In the genomic region with DNA sequence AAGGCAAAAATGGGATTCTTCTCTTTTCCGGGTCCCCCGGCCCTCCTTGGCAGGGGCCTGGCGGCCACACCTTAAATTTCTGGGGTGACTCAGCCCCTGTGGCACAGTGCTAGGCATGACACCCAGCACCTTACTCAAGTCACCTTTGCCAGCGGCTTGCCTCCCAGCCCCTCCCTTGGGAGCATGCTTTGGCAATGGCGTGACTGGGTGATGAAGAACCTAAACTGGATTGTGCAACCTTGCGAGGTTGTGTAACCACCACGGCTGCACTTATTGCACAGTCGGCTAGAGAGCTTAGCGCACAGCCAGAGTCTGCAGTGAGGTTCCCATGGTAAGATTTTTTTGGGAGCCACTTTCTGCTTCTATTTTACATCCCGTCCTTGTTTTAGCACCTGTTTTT, we compare ENCODE assay signal across 11 cellular contexts. TPM values are rescaled to one million over a fixed set of nuclear protein-coding genes. Genes with fewer than 3 reads are reported as not detected.
DNase-seq lines count a peak whose midpoint lies in the region; ATAC-seq and TF ChIP-seq lines count a peak whose summit lies in the region.
"Had no signal": no experiment of that assay in that cellular context is flagged by ENCODE, and none has a peak within 500 bp of the region (broad histone marks: within the 10 kb centered on the region; RNA-seq: fewer than 3 reads in every experiment).

No MANE protein-coding gene starts in this region.

- H3K27me3 Mint-ChIP-seq in endodermal cell (ENCODE audit: insufficient read depth), result peaks cover 1% of the 10 kb centered on the region
- peaks cover 5% of the 10 kb centered on the region for H3K27me3 Mint-ChIP-seq in activated T-cell treated with anti-CD3 and anti-CD28 coated beads, Interleukin-2, amount 50 U/mL, for 4 hours (ENCODE audit: low read depth)

- no peaks in the 10 kb centered on the region for H3K9me3 Mint-ChIP-seq in endodermal cell
- no peaks in the 10 kb centered on the region for H3K9me3 Mint-ChIP-seq in activated T-cell treated with anti-CD3 and anti-CD28 coated beads, Interleukin-2, amount 50 U/mL, for 4 hours
- H3K9me3 Mint-ChIP-seq: CD8-positive, alpha-beta T cell had no signal

- H3K9me3 ChIP-seq in BLaER1 treated with 17β-estradiol and CSF1 and Interleukin-3, amounts not matched to agents 10 nM and 100 nM (replicated peaks in 1 of 11), result peaks cover 5 to 33% (median 15%) of the 10 kb centered on the region in 11 experiments; a peak in 21 of 22 replicates
- H3K9me3 ChIP-seq in endodermal cell (ENCODE audit: control insufficient read depth, low read length) (peaks cover 4% of the 10 kb centered on the region), neutrophil (no peaks in the 10 kb centered on the region)

- no peaks in the 10 kb centered on the region for H3K36me3 Mint-ChIP-seq in endodermal cell (ENCODE audit: low read depth)
- no peaks in the 10 kb centered on the region for H3K36me3 Mint-ChIP-seq in activated T-cell treated with anti-CD3 and anti-CD28 coated beads, Interleukin-2, amount 50 U/mL, for 4 hours (ENCODE audit: insufficient read depth)
- H3K36me3 Mint-ChIP-seq: activated naive CD8-positive, alpha-beta T cell; CD8-positive, alpha-beta T cell had no signal

- no peak for TF ChIP-seq CTCF in endodermal cell (conservative IDR thresholded peaks at IDR 0.05)
- no peak for TF ChIP-seq CTCF in neutrophil (IDR thresholded peaks at IDR 0.05)
- no peak for TF ChIP-seq CTCF in GM10266 (IDR thresholded peaks at IDR 0.05; ENCODE audit: control insufficient read depth, insufficient read depth, low read depth, missing control alignments)

- no peak overlapping the region for H3K4me3 Mint-ChIP-seq in endodermal cell
- H3K4me3 Mint-ChIP-seq in activated T-cell treated with anti-CD3 and anti-CD28 coated beads, Interleukin-2, amount 50 U/mL, for 4 hours, result no peak overlapping the region
- H3K4me3 Mint-ChIP-seq: activated naive CD8-positive, alpha-beta T cell; CD8-positive, alpha-beta T cell had no signal

- no peaks in the 10 kb centered on the region for H3K27me3 ChIP-seq in BLaER1 treated with 17β-estradiol and CSF1 and Interleukin-3, amounts not matched to agents 10 nM and 100 nM
- H3K27me3 ChIP-seq in endodermal cell (ENCODE audit: control insufficient read depth, insufficient read depth, low read length, poor library complexity, severe bottlenecking) (no peaks in the 10 kb centered on the region), neutrophil (no peaks in the 10 kb centered on the region)

- no peak overlapping the region for H3K4me3 ChIP-seq in BLaER1 treated with 17β-estradiol and CSF1 and Interleukin-3, amounts not matched to agents 10 nM and 100 nM
- no peak overlapping the region for H3K4me3 ChIP-seq in endodermal cell (ENCODE audit: low read length)
- peak overlapping the region in 1 of 2 experiments; percentile 31 for H3K4me3 ChIP-seq in neutrophil (ENCODE audit: low read depth in 1 of 2, low read length in 1 of 2)

- no peak overlapping the region for H3K27ac Mint-ChIP-seq in endodermal cell
- H3K27ac Mint-ChIP-seq: activated naive CD8-positive, alpha-beta T cell; CD8-positive, alpha-beta T cell had no signal

- peak overlapping the region in 10 of 11 experiments; percentile 3 to 68 (median 38); a peak in 16 of 22 replicates for H3K4me2 ChIP-seq in BLaER1 treated with 17β-estradiol and CSF1 and Interleukin-3, amounts not matched to agents 10 nM and 100 nM

- no peak for ATAC-seq in HG03196 (IDR thresholded peaks at IDR 0.05; ENCODE audit: unreplicated experiment)
- no peak for ATAC-seq in activated T-cell treated with anti-CD3 and anti-CD28 coated beads, Interleukin-2, amount 50 U/mL, for 4 hours
- ATAC-seq in HG03175 (IDR thresholded peaks at IDR 0.05; ENCODE audit: unreplicated experiment), result no peak
- ATAC-seq: CD8-positive, alpha-beta T cell had no signal

- H3K4me1 ChIP-seq in BLaER1 treated with 17β-estradiol and CSF1 and Interleukin-3, amounts not matched to agents 10 nM and 100 nM, result peaks cover 5 to 45% (median 24%) of the 10 kb centered on the region in 10 experiments; a peak in 18 of 20 replicates
- H3K4me1 ChIP-seq in endodermal cell (ENCODE audit: control insufficient read depth, insufficient read depth, low read length) (no peaks in the 10 kb centered on the region), neutrophil (ENCODE audit: control insufficient read depth in 1 of 2, insufficient read depth in 1 of 2, low read depth in 1 of 2, low read length in 1 of 2) (peaks cover 18 to 24% of the 10 kb centered on the region in 2 experiments)

- H3K4me1 Mint-ChIP-seq in endodermal cell, result no peaks in the 10 kb centered on the region
- H3K4me1 Mint-ChIP-seq in activated T-cell treated with anti-CD3 and anti-CD28 coated beads, Interleukin-2, amount 50 U/mL, for 4 hours (ENCODE audit: low read depth), result no peaks in the 10 kb centered on the region

- WGBS in endodermal cell (ENCODE audit: insufficient coverage in 1 of 2, insufficient read length in 1 of 2), 2 experiments, result 83 to 85% methylated on average over 6 to 10 of the region's 10 CpGs

- H3K27ac ChIP-seq in BLaER1 treated with 17β-estradiol and CSF1 and Interleukin-3, amounts not matched to agents 10 nM and 100 nM, result peak overlapping the region in 3 of 11 experiments; percentile 7 to 25 (median 9); a peak in 2 of 22 replicates
- H3K27ac ChIP-seq in endodermal cell (ENCODE audit: low read depth, low read length) (no peak overlapping the region), neutrophil (peak overlapping the region; percentile 45)

- DNase-seq in NCI-H2171 treated with DMSO at 0.1 percent for 48 hours (lab: John Stamatoyannopoulos, UW), result peak; percentile 79
- DNase-seq in endodermal cell, result peak; percentile 34
- no peak for DNase-seq in activated T-cell treated with anti-CD3 and anti-CD28 coated beads, Interleukin-2, amount 50 U/mL, for 4 hours
- no peak for DNase-seq in GM10266 (ENCODE audit: extremely low spot score)
- DNase-seq: CD8-positive, alpha-beta T cell; stimulated activated CD4-positive, alpha-beta T cell treated with anti-CD3 and anti-CD28 coated beads, Interleukin-2, amount 100 ng/mL, for 48 hours had no signal

- no peak overlapping the region for H3K9ac ChIP-seq in BLaER1 treated with 17β-estradiol and CSF1 and Interleukin-3, amounts not matched to agents 10 nM and 100 nM
- no peak overlapping the region for H3K9ac ChIP-seq in endodermal cell (ENCODE audit: extremely low read depth, low read length, poor library complexity, severe bottlenecking)

- no peaks in the 10 kb centered on the region for H4K20me1 ChIP-seq in BLaER1 treated with 17β-estradiol and CSF1 and Interleukin-3, amounts not matched to agents 10 nM and 100 nM

- H3K36me3 ChIP-seq in BLaER1 treated with 17β-estradiol and CSF1 and Interleukin-3, amounts not matched to agents 10 nM and 100 nM, result no peaks in the 10 kb centered on the region
- H3K36me3 ChIP-seq in endodermal cell (ENCODE audit: control insufficient read depth, insufficient read depth, low read length), result no peaks in the 10 kb centered on the region
- H3K36me3 ChIP-seq in neutrophil, result no peaks in the 10 kb centered on the region

RNA-seq across cellular contexts. Expression of a gene that starts 16.1 kb away (rescaled TPM):
- 10 to 100 TPM; 19.2 to 30.6 TPM for total RNA-seq in endodermal cell
- polyA plus RNA-seq in endodermal cell (2013, experiment 1 of 2), result 21.6 TPM
- 22.9 TPM for polyA plus RNA-seq in endodermal cell (2013, experiment 2 of 2)
- under 1 TPM; 0.29 to 0.76 (median 0.71) TPM for total RNA-seq in activated T-cell treated with anti-CD3 and anti-CD28 coated beads, Interleukin-2, amount 50 U/mL, for 4 hours
- total RNA-seq: CD8-positive, alpha-beta T cell had no signal

Comparison
In these comparisons a context has a peak if more than half of its experiments do, and no peak if none do; other contexts are left out.
1. DNase-seq: peak in NCI-H2171 treated with DMSO at 0.1 percent for 48 hours (single experiment) and endodermal cell (single experiment); none in activated T-cell treated with anti-CD3 and anti-CD28 coated beads, Interleukin-2, amount 50 U/mL, for 4 hours (single experiment) and GM10266 (single experiment).
2. RNA of a gene that starts 16.1 kb away (total RNA-seq): 19.2 to 30.6 TPM in endodermal cell; 0.29 to 0.76 TPM in activated T-cell treated with anti-CD3 and anti-CD28 coated beads, Interleukin-2, amount 50 U/mL, for 4 hours; every median in the first group is over 10 times any median in the second.